ENCODE assay signal across 21 cellular contexts in the genomic region with DNA sequence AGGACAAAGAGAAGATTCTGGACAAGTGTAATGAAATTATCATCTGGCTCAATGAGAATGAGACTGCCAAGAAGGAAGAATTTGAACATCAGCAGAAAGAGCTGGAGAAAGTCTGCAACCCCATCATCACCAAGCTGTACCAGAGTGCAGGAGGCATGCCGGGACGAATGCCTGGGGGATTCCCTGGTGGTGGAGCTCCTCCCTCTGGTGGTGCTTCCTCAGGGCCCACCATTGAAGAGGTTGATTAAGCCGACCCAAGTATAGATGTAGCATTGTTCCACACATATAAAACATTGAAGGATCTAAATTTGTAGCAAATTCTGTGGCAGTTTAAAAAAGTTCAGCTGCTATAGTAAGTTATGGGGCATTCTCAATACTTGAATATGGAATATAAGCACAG.
"Had no signal": no experiment of that assay in that cellular context is flagged by ENCODE, and none has a peak within 500 bp of the region (broad histone marks: within the 10 kb centered on the region; RNA-seq: fewer than 3 reads in every experiment).

No MANE protein-coding gene starts in this region.

- H3K4me1 ChIP-seq: body of pancreas, left lung, prostate gland had no signal

- H3K4me1 Mint-ChIP-seq: nephron progenitor cell had no signal

- H3K27me3 ChIP-seq: body of pancreas had no signal

- H3K27ac ChIP-seq: body of pancreas, left lung, prostate gland, skin epidermis, WERI-Rb-1 had no signal

- H3K36me3 ChIP-seq: left lung, prostate gland, WERI-Rb-1 had no signal

- H3K27me3 Mint-ChIP-seq: activated CD8-positive, alpha-beta T cell treated with anti-CD3 and anti-CD28 coated beads for 36 hours; stimulated activated naive CD8-positive, alpha-beta T cell treated with anti-CD3 and anti-CD28 coated beads, Interleukin-15, amount 100 ng/mL, for 72 hours had no signal

- ATAC-seq: activated CD8-positive, alpha-beta T cell treated with anti-CD3 and anti-CD28 coated beads for 36 hours; body of pancreas; effector memory CD8-positive, alpha-beta T cell; left lung; right cardiac atrium; stimulated activated naive CD8-positive, alpha-beta T cell treated with anti-CD3 and anti-CD28 coated beads, Interleukin-15, amount 100 ng/mL, for 72 hours; T-helper 17 cell had no signal

- H3K4me3 ChIP-seq: body of pancreas, left lung, prostate gland, skin epidermis had no signal

- H3K27ac Mint-ChIP-seq: activated CD8-positive, alpha-beta T cell treated with anti-CD3 and anti-CD28 coated beads for 36 hours; activated naive CD8-positive, alpha-beta T cell treated with anti-CD3 and anti-CD28 coated beads, Interleukin-2, amount 10 ng/mL, durations not matched to agents 7 days and 5 days; activated T-helper 2 cell treated with anti-CD3 and anti-CD28 coated beads, Interferon-gamma antibody, Interleukin-2, Interleukin-4, amounts not matched to agents 10 μg/mL and 5 μg/mL and 100 μg/mL, durations not matched to agents 14 hours and 24 hours and 36 hours; effector memory CD8-positive, alpha-beta T cell; nephron progenitor cell; stimulated activated naive CD8-positive, alpha-beta T cell treated with anti-CD3 and anti-CD28 coated beads, Interleukin-15, amount 100 ng/mL, for 72 hours; T-helper 17 cell had no signal

- DNase-seq: activated CD4-positive, alpha-beta T cell treated with anti-CD3 and anti-CD28 coated beads for 4 hours; activated CD8-positive, alpha-beta T cell treated with anti-CD3 and anti-CD28 coated beads for 36 hours; activated naive CD4-positive, alpha-beta T cell treated with Interleukin-2 at 50 U/mL for 16 hours; activated naive CD8-positive, alpha-beta T cell treated with anti-CD3 and anti-CD28 coated beads, Interleukin-2, amount 10 ng/mL, durations not matched to agents 7 days and 5 days; activated T-cell treated with anti-CD3 and anti-CD28 coated beads, Interleukin-2, amount 50 U/mL, for 1 hour; amygdala; body of pancreas; caudate nucleus; effector memory CD8-positive, alpha-beta T cell; foreskin fibroblast; glutamatergic neuron; left lung; nephron progenitor cell; right cardiac atrium; stimulated activated naive CD8-positive, alpha-beta T cell treated with anti-CD3 and anti-CD28 coated beads, Interleukin-15, amount 100 ng/mL, for 72 hours; T-helper 17 cell; trophoblast cell; WERI-Rb-1 had no signal

- H3K9me3 ChIP-seq: body of pancreas, left lung, prostate gland had no signal

- H3K4me3 Mint-ChIP-seq: activated CD8-positive, alpha-beta T cell treated with anti-CD3 and anti-CD28 coated beads for 36 hours; activated naive CD8-positive, alpha-beta T cell treated with anti-CD3 and anti-CD28 coated beads, Interleukin-2, amount 10 ng/mL, durations not matched to agents 7 days and 5 days; effector memory CD8-positive, alpha-beta T cell; nephron progenitor cell; stimulated activated naive CD8-positive, alpha-beta T cell treated with anti-CD3 and anti-CD28 coated beads, Interleukin-15, amount 100 ng/mL, for 72 hours; T-helper 17 cell had no signal

- H3K9me3 Mint-ChIP-seq: activated CD8-positive, alpha-beta T cell treated with anti-CD3 and anti-CD28 coated beads for 36 hours; activated naive CD8-positive, alpha-beta T cell treated with anti-CD3 and anti-CD28 coated beads, Interleukin-2, amount 10 ng/mL, durations not matched to agents 7 days and 5 days; activated T-helper 2 cell treated with anti-CD3 and anti-CD28 coated beads, Interferon-gamma antibody, Interleukin-2, Interleukin-4, amounts not matched to agents 10 μg/mL and 5 μg/mL and 100 μg/mL, durations not matched to agents 14 hours and 24 hours and 36 hours; effector memory CD8-positive, alpha-beta T cell; stimulated activated naive CD8-positive, alpha-beta T cell treated with anti-CD3 and anti-CD28 coated beads, Interleukin-15, amount 100 ng/mL, for 72 hours had no signal
